Comparison of ENCODE assay signal across 14 cellular contexts in genomic region chr17:1252203-1252608, GRCh38. TPM values are rescaled to one million over a fixed set of nuclear protein-coding genes. Genes with fewer than 3 reads are reported as not detected.
DNase-seq lines count a peak whose midpoint lies in the region; ATAC-seq and TF ChIP-seq lines count a peak whose summit lies in the region.
"Had no signal": no experiment of that assay in that cellular context is flagged by ENCODE, and none has a peak within 500 bp of the region (broad histone marks: within the 10 kb centered on the region; RNA-seq: fewer than 3 reads in every experiment).

No MANE protein-coding gene starts in this region.

- no peak overlapping the region for H2BK5ac ChIP-seq in mesenchymal stem cell (ENCODE audit: low read depth, low read length, poor library complexity, severe bottlenecking)

- no peak for TF ChIP-seq EP300 in SK-N-SH (IDR thresholded peaks at IDR 0.05; ENCODE audit: borderline replicate concordance in 1 of 2, low read depth in 1 of 2, low read length in 1 of 2)

- H4K20me1 ChIP-seq in SK-N-SH (ENCODE audit: insufficient read depth) = no peaks in the 10 kb centered on the region

- H3K36me3 ChIP-seq in SK-N-SH (replicated peaks in 1 of 2; ENCODE audit: control insufficient read depth in 1 of 2, insufficient read depth in 2 of 2, low read length in 1 of 2) = no peaks in the 10 kb centered on the region
- H3K36me3 ChIP-seq in mesenchymal stem cell (ENCODE audit: control insufficient read depth in 1 of 2, insufficient read depth in 2 of 2, low read depth in 1 of 2, low read length in 2 of 2) = no peaks in the 10 kb centered on the region
- no peaks in the 10 kb centered on the region for H3K36me3 ChIP-seq in gastrocnemius medialis
- H3K36me3 ChIP-seq: left lung, neutrophil, Peyer's patch, thoracic aorta had no signal

- POLR2A ChIA-PET in SK-N-SH (lab: Yijun Ruan, JAX) = no interaction called here

- no peak overlapping the region for H2BK120ac ChIP-seq in mesenchymal stem cell (ENCODE audit: low read depth, low read length)

- no peak overlapping the region for H3K4me2 ChIP-seq in SK-N-SH
- no peak overlapping the region for H3K4me2 ChIP-seq in mesenchymal stem cell (ENCODE audit: low read length, poor library complexity, severe bottlenecking)

- H2AFZ ChIP-seq in SK-N-SH (ENCODE audit: low read depth) = 0 out of 2 replicates have a peak overlapping the region, but pooled peaks have one; percentile 35
- no peak overlapping the region for H2AFZ ChIP-seq in mesenchymal stem cell (ENCODE audit: low read depth, low read length)

- H3K18ac ChIP-seq in mesenchymal stem cell (ENCODE audit: low read depth in 1 of 2, low read length in 2 of 2) = no peak overlapping the region

- intact Hi-C loops in gastrocnemius medialis (cut with DNase I; ENCODE audit: low total_unique reads) = no loop called here

- H3K23ac ChIP-seq in mesenchymal stem cell (ENCODE audit: low read length in 2 of 2) = no peak overlapping the region

- no peak overlapping the region for H2AK5ac ChIP-seq in mesenchymal stem cell (ENCODE audit: low read length, severe bottlenecking)

- no peaks in the 10 kb centered on the region for H3K9me2 ChIP-seq in SK-N-SH

- no peak overlapping the region for H4K8ac ChIP-seq in mesenchymal stem cell (ENCODE audit: low read length)

- no peaks in the 10 kb centered on the region for H3K79me2 ChIP-seq in SK-N-SH (ENCODE audit: insufficient read depth)

- no peak for TF ChIP-seq CTCF in SK-N-SH (IDR thresholded peaks at IDR 0.05)
- no peak for TF ChIP-seq CTCF in GM13977 (IDR thresholded peaks at IDR 0.05; ENCODE audit: extremely low read depth, insufficient read depth, missing control alignments)
- no peak for TF ChIP-seq CTCF in gastrocnemius medialis (IDR thresholded peaks at IDR 0.05 in 4 of 5, conservative IDR thresholded peaks at IDR 0.05 in 1 of 5)

- no peak overlapping the region; a peak in 1 of 4 replicates for H3K27ac ChIP-seq in SK-N-SH (ENCODE audit: low read depth in 2 of 2, low read length in 1 of 2)
- no peak overlapping the region for H3K27ac ChIP-seq in mesenchymal stem cell (ENCODE audit: low read length, poor library complexity, severe bottlenecking)
- peak overlapping the region in 2 of 4 donors; percentile 2 to 32 for H3K27ac ChIP-seq in gastrocnemius medialis
- H3K27ac ChIP-seq: left lung, neutrophil, Peyer's patch, thoracic aorta had no signal

- CTCF ChIA-PET in SK-N-SH (lab: Yijun Ruan, JAX) = interaction anchor here (0.7 kb wide), 1 partner anchor 81 kb away, joined by 4 read pairs; no protein-coding TSS in a partner anchor

- H3K79me1 ChIP-seq in mesenchymal stem cell (replicated peaks; ENCODE audit: low read length, poor library complexity, severe bottlenecking) = no peaks in the 10 kb centered on the region

- no peak for TF ChIP-seq RAD21 in SK-N-SH (IDR thresholded peaks at IDR 0.05; ENCODE audit: low read length)

- in situ Hi-C loops in GM13977 (cut with MboI; ENCODE audit: low pct_unique_long_range_greater_than_20kb, low sequenced_read_pairs, unreplicated experiment) (no loop called here), gastrocnemius medialis (cut with MboI; ENCODE audit: low sequenced_read_pairs in 4 of 4) (loop anchor here in 3 of 4 donors (25.0 kb wide), 3 partner anchors 260 to 385 kb away; partner anchors contain the start of genes RILP (in 2 of the 3), SCARF1 (in 2 of the 3), SLC43A2 (in 2 of the 3) and INPP5K (in 1 of the 3))

- no peak for ATAC-seq in gastrocnemius medialis
- ATAC-seq: left lung had no signal

- H3F3A ChIP-seq in SK-N-SH (replicated peaks; ENCODE audit: insufficient read depth) = no peaks in the 10 kb centered on the region

- H4K91ac ChIP-seq in mesenchymal stem cell (ENCODE audit: low read length) = no peak overlapping the region

- TF ChIP-seq POLR2A in gastrocnemius medialis (IDR thresholded peaks at IDR 0.05) = no peak

- H3K4me1 ChIP-seq in SK-N-SH (ENCODE audit: control insufficient read depth in 1 of 2, insufficient read depth in 2 of 2, low read depth in 1 of 2, low read length in 1 of 2) (peaks cover 0 to 6% of the 10 kb centered on the region in 2 experiments; a peak in 1 of 4 replicates), mesenchymal stem cell (ENCODE audit: control insufficient read depth, insufficient read depth, low read depth, low read length) (peaks cover 4% of the 10 kb centered on the region), gastrocnemius medialis (no peaks in the 10 kb centered on the region)

- H3K27me3 ChIP-seq in SK-N-SH (ENCODE audit: insufficient read depth) = no peaks in the 10 kb centered on the region
- peaks cover 3 to 7% of the 10 kb centered on the region in 2 experiments for H3K27me3 ChIP-seq in mesenchymal stem cell (ENCODE audit: control insufficient read depth in 1 of 2, insufficient read depth in 1 of 2, low read length in 2 of 2)
- H3K27me3 ChIP-seq in gastrocnemius medialis = peaks cover 2 to 4% (median 3%) of the 10 kb centered on the region in 3 donors
- H3K27me3 ChIP-seq: Peyer's patch had no signal

- H3K9ac ChIP-seq in SK-N-SH (no peak overlapping the region), mesenchymal stem cell (ENCODE audit: low read length) (peak overlapping the region; percentile 40)

- no peak overlapping the region for H2BK12ac ChIP-seq in mesenchymal stem cell (ENCODE audit: low read length in 2 of 2)

- no peak overlapping the region for H2BK15ac ChIP-seq in mesenchymal stem cell (ENCODE audit: low read depth, poor library complexity, severe bottlenecking)

- H3K9me3 ChIP-seq in SK-N-SH (no peaks in the 10 kb centered on the region), mesenchymal stem cell (ENCODE audit: control insufficient read depth, low read length) (no peaks in the 10 kb centered on the region), gastrocnemius medialis (no peaks in the 10 kb centered on the region)
- H3K9me3 ChIP-seq: left lung, neutrophil, Peyer's patch, thoracic aorta had no signal

- no peak overlapping the region for H3K14ac ChIP-seq in mesenchymal stem cell (ENCODE audit: low read length in 2 of 2)

- DNase-seq in DMS79 treated with DMSO at 0.1 percent for 48 hours (lab: John Stamatoyannopoulos, UW) (peak; percentile 60), NCI-H146 treated with DMSO at 0.1 percent for 48 hours (lab: John Stamatoyannopoulos, UW; ENCODE audit: unreplicated experiment) (peak; percentile 82), SK-N-SH (peak; percentile 72), mesenchymal stem cell (no peak), foreskin melanocyte (no peak), GM13977 (ENCODE audit: low spot score) (no peak), gastrocnemius medialis (no peak), T-helper 1 cell (no peak)
- DNase-seq: activated CD8-positive, alpha-beta memory T cell treated with anti-CD3 and anti-CD28 coated beads, Interleukin-2, amount 50 U/mL, for 4 hours; left lung; NCI-H1048; Peyer's patch had no signal

- H3K4ac ChIP-seq in mesenchymal stem cell (ENCODE audit: low read depth in 1 of 2, low read length in 2 of 2) = no peak overlapping the region

- 57% methylated on average over 8 of the region's 8 CpGs for WGBS in SK-N-SH (ENCODE audit: low lambda C conversion rate)
- 56% methylated on average over 6 of the region's 8 CpGs for WGBS in mesenchymal stem cell

- H3K4me3 ChIP-seq in SK-N-SH (ENCODE audit: low read depth in 2 of 2, low read length in 1 of 2) = no peak overlapping the region
- no peak overlapping the region for H3K4me3 ChIP-seq in mesenchymal stem cell (ENCODE audit: insufficient read depth in 1 of 2, low read depth in 1 of 2, low read length in 2 of 2)
- H3K4me3 ChIP-seq in gastrocnemius medialis = no peak overlapping the region
- H3K4me3 ChIP-seq: left lung, Peyer's patch, thoracic aorta had no signal

TF ChIP-seq in SK-N-SH, 30 proteins besides CTCF, POLR2A, EP300 and RAD21:
- TF ChIP-seq MXI1 (IDR thresholded peaks at IDR 0.05; ENCODE audit: low read depth, low read length) = 0 out of 2 replicates have a peak, but pooled peaks have one; percentile 25
- no peak for TF ChIP-seq SIN3A (IDR thresholded peaks at IDR 0.05; ENCODE audit: borderline replicate concordance, low read depth, low read length)

RNA-seq across cellular contexts. Expression of gene BHLHA9, which starts 18.0 kb away (rescaled TPM):
- polyA plus RNA-seq in SK-N-SH (2012; rRNA removed) = not detected in 2 replicates
- polyA plus RNA-seq in SK-N-SH (2012; cell fraction: cytosol; rRNA removed) = not detected in 2 replicates
- not detected in 2 replicates for polyA plus RNA-seq in SK-N-SH (2012; cell fraction: nucleus; rRNA removed)
- not detected for polyA plus RNA-seq in mesenchymal stem cell (2013, experiment 1 of 2)
- not detected for polyA plus RNA-seq in mesenchymal stem cell (2013, experiment 2 of 2)
- total RNA-seq in gastrocnemius medialis = not detected
- total RNA-seq: left lung, Peyer's patch, thoracic aorta had no signal

RNA-seq across cellular contexts. Expression of gene TRARG1, which starts 27.3 kb away (rescaled TPM):
- polyA plus RNA-seq in SK-N-SH (2012; rRNA removed) = not detected in 2 replicates
- polyA plus RNA-seq in SK-N-SH (2012; cell fraction: cytosol; rRNA removed) = not detected in 2 replicates
- polyA plus RNA-seq in SK-N-SH (2012; cell fraction: nucleus; rRNA removed) = not detected in 2 replicates
- polyA plus RNA-seq in mesenchymal stem cell (2013, experiment 1 of 2) = not detected
- polyA plus RNA-seq in mesenchymal stem cell (2013, experiment 2 of 2) = not detected
- 1 to 10 TPM in 1 of 4 donors, under 1 TPM in 3; 0.53 to 1.1 (median 0.89) TPM for total RNA-seq in gastrocnemius medialis
- total RNA-seq: left lung had no signal

Comparison
In these comparisons a context has a peak if more than half of its experiments do, and no peak if none do; other contexts are left out.
1. DNase-seq: peak in DMS79 treated with DMSO at 0.1 percent for 48 hours (single experiment), NCI-H146 treated with DMSO at 0.1 percent for 48 hours (single experiment) and SK-N-SH (single experiment); none in mesenchymal stem cell (single experiment), foreskin melanocyte (single experiment), GM13977 (single experiment), gastrocnemius medialis (0 of 2) and T-helper 1 cell (0 of 5).